Comparison of ENCODE assay signal across 1 cellular context in genomic region chr9:133607976-133608375, GRCh38.
TF ChIP-seq lines count a peak whose summit lies in the region.

No MANE protein-coding gene starts in this region.

TF ChIP-seq in HepG2, 621 proteins besides CTCF, POLR2A, EP300 and RAD21:
- TF ChIP-seq CC2D1A (CRISPR knock-in tag; IDR thresholded peaks at IDR 0.05), result no peak
- TF ChIP-seq ZNF816 (CRISPR knock-in tag; IDR thresholded peaks at IDR 0.05; ENCODE audit: borderline replicate concordance), result no peak
- TF ChIP-seq ZNF569 (CRISPR knock-in tag; IDR thresholded peaks at IDR 0.05; ENCODE audit: borderline replicate concordance), result no peak
- no peak for TF ChIP-seq ZNF546 (CRISPR knock-in tag; conservative IDR thresholded peaks at IDR 0.05)
- TF ChIP-seq MTERF4 (CRISPR knock-in tag; IDR thresholded peaks at IDR 0.05), result no peak
- no peak for TF ChIP-seq PHF21A (CRISPR knock-in tag; IDR thresholded peaks at IDR 0.05)
- TF ChIP-seq THAP8 (CRISPR knock-in tag; IDR thresholded peaks at IDR 0.05; ENCODE audit: borderline replicate concordance), result no peak
- TF ChIP-seq FUBP1 (CRISPR knock-in tag; IDR thresholded peaks at IDR 0.05; ENCODE audit: borderline replicate concordance), result no peak
- TF ChIP-seq ZFY (CRISPR knock-in tag; IDR thresholded peaks at IDR 0.05), result no peak
- TF ChIP-seq ZNF607 (CRISPR knock-in tag; IDR thresholded peaks at IDR 0.05; ENCODE audit: borderline replicate concordance), result no peak
- no peak for TF ChIP-seq ZBTB25 (CRISPR knock-in tag; IDR thresholded peaks at IDR 0.05)
- TF ChIP-seq ZBTB33 (CRISPR knock-in tag; IDR thresholded peaks at IDR 0.05), result no peak
- TF ChIP-seq BORCS8-MEF2B (CRISPR knock-in tag; IDR thresholded peaks at IDR 0.05), result no peak
- no peak for TF ChIP-seq ZFP36 (IDR thresholded peaks at IDR 0.05; ENCODE audit: borderline replicate concordance, low read depth, low read length, partially characterized antibody)
